ENCODE assay signal across 1 cellular context in genomic region chr14:25049127-25049558, GRCh38.
TF ChIP-seq lines count a peak whose summit lies in the region.

No MANE protein-coding gene starts in this region.

TF ChIP-seq in HepG2, 621 proteins besides CTCF, POLR2A, EP300 and RAD21 (continued from another document and continues in another):
- TF ChIP-seq TCF12 (IDR thresholded peaks at IDR 0.05): no peak
- 0 out of 2 replicates have a peak, but pooled peaks have one; percentile 25 for TF ChIP-seq TCF12 (CRISPR knock-in tag; IDR thresholded peaks at IDR 0.05)
- TF ChIP-seq ZNF549 (CRISPR knock-in tag; IDR thresholded peaks at IDR 0.05): no peak
- no peak for TF ChIP-seq ZNF318 (CRISPR knock-in tag; IDR thresholded peaks at IDR 0.05)
- peak; percentile 48; the same call in 1 of the 2 replicates for TF ChIP-seq ZSCAN29 (CRISPR knock-in tag; conservative IDR thresholded peaks at IDR 0.05)
- no peak for TF ChIP-seq ZBTB49 (CRISPR knock-in tag; IDR thresholded peaks at IDR 0.05; ENCODE audit: borderline replicate concordance)
- TF ChIP-seq KDM5B (CRISPR knock-in tag; IDR thresholded peaks at IDR 0.05; ENCODE audit: borderline replicate concordance): no peak
- TF ChIP-seq SRY (CRISPR knock-in tag; IDR thresholded peaks at IDR 0.05): no peak
- 0 out of 2 replicates have a peak, but pooled peaks have one; percentile 48 for TF ChIP-seq ZNF296 (CRISPR knock-in tag; conservative IDR thresholded peaks at IDR 0.05)
- TF ChIP-seq ZNF652 (CRISPR knock-in tag; IDR thresholded peaks at IDR 0.05; ENCODE audit: borderline replicate concordance, low read depth): no peak
- no peak for TF ChIP-seq MNT (IDR thresholded peaks at IDR 0.05)
- TF ChIP-seq ELF4 (CRISPR knock-in tag; IDR thresholded peaks at IDR 0.05; ENCODE audit: borderline replicate concordance): no peak
- no peak for TF ChIP-seq ZBTB40 (IDR thresholded peaks at IDR 0.05)
- no peak for TF ChIP-seq ZBTB40 (CRISPR knock-in tag; IDR thresholded peaks at IDR 0.05)
- TF ChIP-seq HNRNPK (IDR thresholded peaks at IDR 0.05; ENCODE audit: low read depth, low read length, poor library complexity, severe bottlenecking): no peak
- no peak for TF ChIP-seq ZNF782 (CRISPR knock-in tag; IDR thresholded peaks at IDR 0.05; ENCODE audit: borderline replicate concordance)
- TF ChIP-seq ZNF230 (CRISPR knock-in tag; IDR thresholded peaks at IDR 0.05): no peak
- no peak for TF ChIP-seq ZFYVE20 (CRISPR knock-in tag; IDR thresholded peaks at IDR 0.05; ENCODE audit: borderline replicate concordance, low read depth)
- no peak; the same call in 1 of the 2 replicates for TF ChIP-seq ZNF629 (CRISPR knock-in tag; conservative IDR thresholded peaks at IDR 0.05)
- no peak for TF ChIP-seq ZC3H4 (CRISPR knock-in tag; IDR thresholded peaks at IDR 0.05; ENCODE audit: borderline replicate concordance)
- TF ChIP-seq PATZ1 (CRISPR knock-in tag; IDR thresholded peaks at IDR 0.05): no peak
- TF ChIP-seq SMARCC2 (IDR thresholded peaks at IDR 0.05): no peak
- no peak for TF ChIP-seq ZNF816 (CRISPR knock-in tag; IDR thresholded peaks at IDR 0.05; ENCODE audit: borderline replicate concordance)
- TF ChIP-seq BRCA1 (CRISPR knock-in tag; IDR thresholded peaks at IDR 0.05): no peak
- TF ChIP-seq RCOR2 (CRISPR knock-in tag; IDR thresholded peaks at IDR 0.05): no peak
- TF ChIP-seq BORCS8-MEF2B (CRISPR knock-in tag; IDR thresholded peaks at IDR 0.05): no peak
- TF ChIP-seq USF2 (IDR thresholded peaks at IDR 0.05; ENCODE audit: low read depth, low read length): no peak
- TF ChIP-seq USF2 (CRISPR knock-in tag; IDR thresholded peaks at IDR 0.05; ENCODE audit: borderline replicate concordance): no peak
- TF ChIP-seq ISX (CRISPR knock-in tag; conservative IDR thresholded peaks at IDR 0.05): no peak
- TF ChIP-seq ZNF232 (CRISPR knock-in tag; IDR thresholded peaks at IDR 0.05; ENCODE audit: borderline replicate concordance): no peak
- TF ChIP-seq ZNF605 (CRISPR knock-in tag; IDR thresholded peaks at IDR 0.05): 0 out of 2 replicates have a peak, but pooled peaks have one; percentile 6
